In genomic region chr2:240997856-240998705, GRCh38 we compare ENCODE assay signal across 8 cellular contexts.
DNase-seq lines count a peak whose midpoint lies in the region; ATAC-seq and TF ChIP-seq lines count a peak whose summit lies in the region.

Gene SNED1 (plus strand): TSS chr2:240998618. CDS start chr2:240998838, 220 bp downstream.

- ATAC-seq in HG03571 (IDR thresholded peaks at IDR 0.05; ENCODE audit: unreplicated experiment) (no peak), GM21737 (IDR thresholded peaks at IDR 0.05; ENCODE audit: unreplicated experiment) (no peak)

- peak within 1 kb of the TSS; percentile 79 for H3K27ac ChIP-seq in cingulate gyrus (ENCODE audit: low read depth, low read length)

- peak; percentile 85 for DNase-seq in ELF-1 (ENCODE audit: low read depth, low spot score)
- DNase-seq in NB4 (ENCODE audit: low read depth) = peak; percentile 69
- DNase-seq in activated CD4-positive, CD25-positive, alpha-beta regulatory T cell treated with anti-CD3 and anti-CD28 coated beads, Interleukin-2, amount 50 U/mL, for 72 hours = peak; percentile 72
- DNase-seq in kidney tubule cell (ENCODE audit: low spot score) = peak; percentile 74
- DNase-seq in stimulated activated CD4-positive, alpha-beta T cell treated with anti-CD3 and anti-CD28 coated beads, Interleukin-15, amount 100 ng/mL, for 48 hours (ENCODE audit: low read depth in 2 of 2) = peak; percentile 24 to 44

- no peak within 1 kb of the TSS for H3K4me3 ChIP-seq in NB4 (ENCODE audit: low read depth, low read length)

- TF ChIP-seq CTCF in NB4 (IDR thresholded peaks at IDR 0.05; ENCODE audit: low read depth, low read length) = no peak

- TF ChIP-seq POLR2A in NB4 (IDR thresholded peaks at IDR 0.05; ENCODE audit: extremely low read depth, insufficient read length) = no peak

Comparison
In these comparisons a context has a peak if more than half of its experiments do, and no peak if none do; other contexts are left out.
1. DNase-seq: peak in every context shown above with its lines; median percentile 85 in ELF-1; 74 in kidney tubule cell; 72 in activated CD4-positive, CD25-positive, alpha-beta regulatory T cell treated with anti-CD3 and anti-CD28 coated beads, Interleukin-2, amount 50 U/mL, for 72 hours; 69 in NB4; 34 in stimulated activated CD4-positive, alpha-beta T cell treated with anti-CD3 and anti-CD28 coated beads, Interleukin-15, amount 100 ng/mL, for 48 hours.